In genomic region chr12:80282761-80283160, GRCh38 we compare ENCODE assay signal across 15 cellular contexts.
DNase-seq lines count a peak whose midpoint lies in the region; FAIRE-seq and TF ChIP-seq lines count a peak whose summit lies in the region.
"Had no signal": no experiment of that assay in that cellular context is flagged by ENCODE, and none has a peak within 500 bp of the region (broad histone marks: within the 10 kb centered on the region; RNA-seq: fewer than 3 reads in every experiment).

No MANE protein-coding gene starts in this region.

- DNase-seq in HS-5 (ENCODE audit: low read depth) (peak; percentile 18), bronchial epithelial cell (ENCODE audit: low read depth) (peak; percentile 74), fibroblast of villous mesenchyme (ENCODE audit: low read depth) (peak; percentile 2), stromal cell of bone marrow (ENCODE audit: low read depth) (peak; percentile 21), MG63 (no peak), GM19239 (ENCODE audit: insufficient read length, low spot score) (no peak)
- DNase-seq in activated CD4-positive, CD25-positive, alpha-beta regulatory T cell (lab: John Stamatoyannopoulos, UW), result no peak
- DNase-seq: CD4-positive, alpha-beta memory T cell; GDM1; KG1; NCI-H1092; NCI-H2081 treated with DMSO at 0.1 percent for 48 hours; NCI-H524 had no signal

- H3K9me3 ChIP-seq in MG63, result peaks cover 12% of the 10 kb centered on the region

- no peaks in the 10 kb centered on the region for H3K27me3 ChIP-seq in bronchial epithelial cell (ENCODE audit: control insufficient read depth, insufficient read depth, low read length)
- H3K27me3 ChIP-seq in MG63, result no peaks in the 10 kb centered on the region

- no peak overlapping the region for H3K4me3 ChIP-seq in bronchial epithelial cell (ENCODE audit: low read depth, low read length)
- H3K4me3 ChIP-seq in fibroblast of villous mesenchyme (ENCODE audit: low read depth, low read length), result no peak overlapping the region
- no peak overlapping the region for H3K4me3 ChIP-seq in MG63
- H3K4me3 ChIP-seq: GM12878, GM23338 had no signal

- FAIRE-seq in bronchial epithelial cell (lab: Jason Lieb, UNC) (no peak), GM19239 (lab: Jason Lieb, UNC) (no peak)
- FAIRE-seq: GM12878 had no signal

- H3K36me3 ChIP-seq in bronchial epithelial cell (ENCODE audit: control insufficient read depth, insufficient read depth, low read length), result no peaks in the 10 kb centered on the region
- H3K36me3 ChIP-seq in MG63, result no peaks in the 10 kb centered on the region

- TF ChIP-seq CTCF in bronchial epithelial cell (IDR thresholded peaks at IDR 0.05; ENCODE audit: insufficient read depth, low read length, severe bottlenecking), result no peak
- no peak for TF ChIP-seq CTCF in fibroblast of villous mesenchyme (IDR thresholded peaks at IDR 0.05; ENCODE audit: insufficient read depth, low read depth, low read length)

Comparison
In these comparisons a context has a peak if more than half of its experiments do, and no peak if none do; other contexts are left out.
1. DNase-seq: peak in HS-5 (single experiment), bronchial epithelial cell (single experiment), fibroblast of villous mesenchyme (single experiment) and stromal cell of bone marrow (single experiment); none in MG63 (single experiment), activated CD4-positive, CD25-positive, alpha-beta regulatory T cell (0 of 4) and GM19239 (single experiment).